1 cellular context compared by ENCODE assay signal in genomic region chr2:64751286-64752260, GRCh38.
A peak's percentile ranks its signal among the peaks of the same experiment; 100 is the strongest.
TF ChIP-seq lines count a peak whose summit lies in the region.

No MANE protein-coding gene starts in this region.

TF ChIP-seq in HepG2, 621 proteins besides CTCF, POLR2A, EP300 and RAD21 (continued from another document and continues in another):
- peak; percentile 69; the same call in 1 of the 2 replicates for TF ChIP-seq ZIK1 (CRISPR knock-in tag; IDR thresholded peaks at IDR 0.05; ENCODE audit: borderline replicate concordance, low read depth)
- peak; percentile 98; the same call in 1 of the 2 replicates for TF ChIP-seq GTF3A (CRISPR knock-in tag; conservative IDR thresholded peaks at IDR 0.05)
- no peak for TF ChIP-seq RBM22 (optimal IDR thresholded peaks at IDR 0.05; ENCODE audit: low read length)
- peak; percentile 28; the same call in 1 of the 2 replicates for TF ChIP-seq HIC2 (CRISPR knock-in tag; IDR thresholded peaks at IDR 0.05; ENCODE audit: low read depth)
- peak; percentile 78; the same call in 1 of the 2 replicates for TF ChIP-seq ZNF33A (CRISPR knock-in tag; IDR thresholded peaks at IDR 0.05; ENCODE audit: borderline replicate concordance)
- TF ChIP-seq FOXO1 (CRISPR knock-in tag; IDR thresholded peaks at IDR 0.05): no peak
- peak; percentile 41; the same call in 1 of the 2 replicates for TF ChIP-seq FOXK1 (CRISPR knock-in tag; IDR thresholded peaks at IDR 0.05; ENCODE audit: borderline replicate concordance, low read depth)
- TF ChIP-seq SKI (IDR thresholded peaks at IDR 0.05; ENCODE audit: partially characterized antibody): peak; percentile 82
- TF ChIP-seq ZNF687 (CRISPR knock-in tag; IDR thresholded peaks at IDR 0.05): peak; percentile 81
- TF ChIP-seq ZNF782 (CRISPR knock-in tag; IDR thresholded peaks at IDR 0.05; ENCODE audit: borderline replicate concordance): peak; percentile 92
- peak; percentile 21 for TF ChIP-seq MAZ (IDR thresholded peaks at IDR 0.05; ENCODE audit: borderline replicate concordance, low read depth, low read length)
- TF ChIP-seq MAZ (CRISPR knock-in tag; IDR thresholded peaks at IDR 0.05; ENCODE audit: low read depth): peak; percentile 81
- no peak for TF ChIP-seq THYN1 (CRISPR knock-in tag; IDR thresholded peaks at IDR 0.05; ENCODE audit: borderline replicate concordance, low read depth)
- no peak for TF ChIP-seq ATRX (CRISPR knock-in tag; IDR thresholded peaks at IDR 0.05; ENCODE audit: borderline replicate concordance)
- TF ChIP-seq, protein P1, sequence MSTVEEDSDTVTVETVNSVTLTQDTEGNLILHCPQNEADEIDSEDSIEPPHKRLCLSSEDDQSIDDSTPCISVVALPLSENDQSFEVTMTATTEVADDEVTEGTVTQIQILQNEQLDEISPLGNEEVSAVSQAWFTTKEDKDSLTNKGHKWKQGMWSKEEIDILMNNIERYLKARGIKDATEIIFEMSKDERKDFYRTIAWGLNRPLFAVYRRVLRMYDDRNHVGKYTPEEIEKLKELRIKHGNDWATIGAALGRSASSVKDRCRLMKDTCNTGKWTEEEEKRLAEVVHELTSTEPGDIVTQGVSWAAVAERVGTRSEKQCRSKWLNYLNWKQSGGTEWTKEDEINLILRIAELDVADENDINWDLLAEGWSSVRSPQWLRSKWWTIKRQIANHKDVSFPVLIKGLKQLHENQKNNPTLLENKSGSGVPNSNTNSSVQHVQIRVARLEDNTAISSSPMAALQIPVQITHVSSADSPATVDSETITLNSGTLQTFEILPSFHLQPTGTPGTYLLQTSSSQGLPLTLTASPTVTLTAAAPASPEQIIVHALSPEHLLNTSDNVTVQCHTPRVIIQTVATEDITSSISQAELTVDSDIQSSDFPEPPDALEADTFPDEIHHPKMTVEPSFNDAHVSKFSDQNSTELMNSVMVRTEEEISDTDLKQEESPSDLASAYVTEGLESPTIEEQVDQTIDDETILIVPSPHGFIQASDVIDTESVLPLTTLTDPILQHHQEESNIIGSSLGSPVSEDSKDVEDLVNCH (CRISPR knock-in tag; IDR thresholded peaks at IDR 0.05): no peak
- no peak; the same call in 1 of the 2 replicates for TF ChIP-seq ZNF441 (CRISPR knock-in tag; IDR thresholded peaks at IDR 0.05; ENCODE audit: borderline replicate concordance)
- TF ChIP-seq TBL1XR1 (IDR thresholded peaks at IDR 0.05; ENCODE audit: borderline replicate concordance, low read length, partially characterized antibody): peak; percentile 23
- TF ChIP-seq, protein P2, sequence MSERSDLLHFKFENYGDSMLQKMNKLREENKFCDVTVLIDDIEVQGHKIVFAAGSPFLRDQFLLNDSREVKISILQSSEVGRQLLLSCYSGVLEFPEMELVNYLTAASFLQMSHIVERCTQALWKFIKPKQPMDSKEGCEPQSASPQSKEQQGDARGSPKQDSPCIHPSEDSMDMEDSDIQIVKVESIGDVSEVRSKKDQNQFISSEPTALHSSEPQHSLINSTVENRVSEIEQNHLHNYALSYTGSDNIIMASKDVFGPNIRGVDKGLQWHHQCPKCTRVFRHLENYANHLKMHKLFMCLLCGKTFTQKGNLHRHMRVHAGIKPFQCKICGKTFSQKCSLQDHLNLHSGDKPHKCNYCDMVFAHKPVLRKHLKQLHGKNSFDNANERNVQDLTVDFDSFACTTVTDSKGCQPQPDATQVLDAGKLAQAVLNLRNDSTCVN (CRISPR knock-in tag; IDR thresholded peaks at IDR 0.05; ENCODE audit: borderline replicate concordance): no peak
- no peak for TF ChIP-seq ZSCAN21 (CRISPR knock-in tag; IDR thresholded peaks at IDR 0.05; ENCODE audit: borderline replicate concordance)
- peak; percentile 94 for TF ChIP-seq ZNF816 (CRISPR knock-in tag; IDR thresholded peaks at IDR 0.05; ENCODE audit: borderline replicate concordance)
- TF ChIP-seq KLF15 (CRISPR knock-in tag; IDR thresholded peaks at IDR 0.05; ENCODE audit: borderline replicate concordance): no peak
- no peak; the same call in 1 of the 2 replicates for TF ChIP-seq HNF4G (IDR thresholded peaks at IDR 0.05; ENCODE audit: borderline replicate concordance, low read depth, low read length)
- peak; percentile 38; the same call in 1 of the 2 replicates for TF ChIP-seq HNF4G (CRISPR knock-in tag; IDR thresholded peaks at IDR 0.05; ENCODE audit: borderline replicate concordance, low read depth)
- peak; percentile 88 for TF ChIP-seq ZNF225 (CRISPR knock-in tag; IDR thresholded peaks at IDR 0.05)
- no peak for TF ChIP-seq FOXP1 (IDR thresholded peaks at IDR 0.05)
- no peak for TF ChIP-seq FOXP1 (CRISPR knock-in tag; IDR thresholded peaks at IDR 0.05)
- no peak; the same call in 1 of the 2 replicates for TF ChIP-seq ZSCAN31 (CRISPR knock-in tag; IDR thresholded peaks at IDR 0.05; ENCODE audit: low read depth)
- TF ChIP-seq, protein P3, sequence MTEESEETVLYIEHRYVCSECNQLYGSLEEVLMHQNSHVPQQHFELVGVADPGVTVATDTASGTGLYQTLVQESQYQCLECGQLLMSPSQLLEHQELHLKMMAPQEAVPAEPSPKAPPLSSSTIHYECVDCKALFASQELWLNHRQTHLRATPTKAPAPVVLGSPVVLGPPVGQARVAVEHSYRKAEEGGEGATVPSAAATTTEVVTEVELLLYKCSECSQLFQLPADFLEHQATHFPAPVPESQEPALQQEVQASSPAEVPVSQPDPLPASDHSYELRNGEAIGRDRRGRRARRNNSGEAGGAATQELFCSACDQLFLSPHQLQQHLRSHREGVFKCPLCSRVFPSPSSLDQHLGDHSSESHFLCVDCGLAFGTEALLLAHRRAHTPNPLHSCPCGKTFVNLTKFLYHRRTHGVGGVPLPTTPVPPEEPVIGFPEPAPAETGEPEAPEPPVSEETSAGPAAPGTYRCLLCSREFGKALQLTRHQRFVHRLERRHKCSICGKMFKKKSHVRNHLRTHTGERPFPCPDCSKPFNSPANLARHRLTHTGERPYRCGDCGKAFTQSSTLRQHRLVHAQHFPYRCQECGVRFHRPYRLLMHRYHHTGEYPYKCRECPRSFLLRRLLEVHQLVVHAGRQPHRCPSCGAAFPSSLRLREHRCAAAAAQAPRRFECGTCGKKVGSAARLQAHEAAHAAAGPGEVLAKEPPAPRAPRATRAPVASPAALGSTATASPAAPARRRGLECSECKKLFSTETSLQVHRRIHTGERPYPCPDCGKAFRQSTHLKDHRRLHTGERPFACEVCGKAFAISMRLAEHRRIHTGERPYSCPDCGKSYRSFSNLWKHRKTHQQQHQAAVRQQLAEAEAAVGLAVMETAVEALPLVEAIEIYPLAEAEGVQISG (CRISPR knock-in tag; IDR thresholded peaks at IDR 0.05): peak; percentile 40; the same call in 1 of the 2 replicates
- TF ChIP-seq ZMYM4 (CRISPR knock-in tag; IDR thresholded peaks at IDR 0.05): no peak; the same call in 1 of the 2 replicates
- TF ChIP-seq, protein P4, sequence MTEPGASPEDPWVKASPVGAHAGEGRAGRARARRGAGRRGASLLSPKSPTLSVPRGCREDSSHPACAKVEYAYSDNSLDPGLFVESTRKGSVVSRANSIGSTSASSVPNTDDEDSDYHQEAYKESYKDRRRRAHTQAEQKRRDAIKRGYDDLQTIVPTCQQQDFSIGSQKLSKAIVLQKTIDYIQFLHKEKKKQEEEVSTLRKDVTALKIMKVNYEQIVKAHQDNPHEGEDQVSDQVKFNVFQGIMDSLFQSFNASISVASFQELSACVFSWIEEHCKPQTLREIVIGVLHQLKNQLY (CRISPR knock-in tag; IDR thresholded peaks at IDR 0.05): 0 out of 2 replicates have a peak, but pooled peaks have one; percentile 7
- peak; percentile 92 for TF ChIP-seq BORCS8-MEF2B (CRISPR knock-in tag; IDR thresholded peaks at IDR 0.05)
- TF ChIP-seq, protein P5, sequence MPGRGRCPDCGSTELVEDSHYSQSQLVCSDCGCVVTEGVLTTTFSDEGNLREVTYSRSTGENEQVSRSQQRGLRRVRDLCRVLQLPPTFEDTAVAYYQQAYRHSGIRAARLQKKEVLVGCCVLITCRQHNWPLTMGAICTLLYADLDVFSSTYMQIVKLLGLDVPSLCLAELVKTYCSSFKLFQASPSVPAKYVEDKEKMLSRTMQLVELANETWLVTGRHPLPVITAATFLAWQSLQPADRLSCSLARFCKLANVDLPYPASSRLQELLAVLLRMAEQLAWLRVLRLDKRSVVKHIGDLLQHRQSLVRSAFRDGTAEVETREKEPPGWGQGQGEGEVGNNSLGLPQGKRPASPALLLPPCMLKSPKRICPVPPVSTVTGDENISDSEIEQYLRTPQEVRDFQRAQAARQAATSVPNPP (CRISPR knock-in tag; IDR thresholded peaks at IDR 0.05): no peak
- no peak; the same call in 1 of the 2 replicates for TF ChIP-seq IRF9 (CRISPR knock-in tag; IDR thresholded peaks at IDR 0.05; ENCODE audit: borderline replicate concordance)
- no peak for TF ChIP-seq JDP2 (CRISPR knock-in tag; IDR thresholded peaks at IDR 0.05; ENCODE audit: borderline replicate concordance)
- TF ChIP-seq, protein P6, sequence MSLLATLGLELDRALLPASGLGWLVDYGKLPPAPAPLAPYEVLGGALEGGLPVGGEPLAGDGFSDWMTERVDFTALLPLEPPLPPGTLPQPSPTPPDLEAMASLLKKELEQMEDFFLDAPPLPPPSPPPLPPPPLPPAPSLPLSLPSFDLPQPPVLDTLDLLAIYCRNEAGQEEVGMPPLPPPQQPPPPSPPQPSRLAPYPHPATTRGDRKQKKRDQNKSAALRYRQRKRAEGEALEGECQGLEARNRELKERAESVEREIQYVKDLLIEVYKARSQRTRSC (CRISPR knock-in tag; IDR thresholded peaks at IDR 0.05; ENCODE audit: low read depth): no peak
- TF ChIP-seq FOXA3 (CRISPR knock-in tag; IDR thresholded peaks at IDR 0.05): peak; percentile 49; the same call in 1 of the 2 replicates
- TF ChIP-seq ZNF713 (CRISPR knock-in tag; IDR thresholded peaks at IDR 0.05): no peak
- peak; percentile 83; the same call in 1 of the 2 replicates for TF ChIP-seq RXRA (CRISPR knock-in tag; IDR thresholded peaks at IDR 0.05)
- no peak for TF ChIP-seq NFATC3 (CRISPR knock-in tag; IDR thresholded peaks at IDR 0.05)
- TF ChIP-seq CENPX (CRISPR knock-in tag; IDR thresholded peaks at IDR 0.05): no peak
- TF ChIP-seq UBTF (CRISPR knock-in tag; IDR thresholded peaks at IDR 0.05): peak; percentile 88
- TF ChIP-seq ZBTB1 (CRISPR knock-in tag; IDR thresholded peaks at IDR 0.05; ENCODE audit: borderline replicate concordance): peak; percentile 94; the same call in 1 of the 2 replicates
- peak; percentile 98 for TF ChIP-seq NFYC (CRISPR knock-in tag; IDR thresholded peaks at IDR 0.05)
- TF ChIP-seq ZNF605 (CRISPR knock-in tag; IDR thresholded peaks at IDR 0.05): peak; percentile 93
- peak; percentile 79 for TF ChIP-seq TMF1 (CRISPR knock-in tag; IDR thresholded peaks at IDR 0.05; ENCODE audit: low read depth)
- no peak for TF ChIP-seq ISX (CRISPR knock-in tag; conservative IDR thresholded peaks at IDR 0.05)
